In the genomic region with DNA sequence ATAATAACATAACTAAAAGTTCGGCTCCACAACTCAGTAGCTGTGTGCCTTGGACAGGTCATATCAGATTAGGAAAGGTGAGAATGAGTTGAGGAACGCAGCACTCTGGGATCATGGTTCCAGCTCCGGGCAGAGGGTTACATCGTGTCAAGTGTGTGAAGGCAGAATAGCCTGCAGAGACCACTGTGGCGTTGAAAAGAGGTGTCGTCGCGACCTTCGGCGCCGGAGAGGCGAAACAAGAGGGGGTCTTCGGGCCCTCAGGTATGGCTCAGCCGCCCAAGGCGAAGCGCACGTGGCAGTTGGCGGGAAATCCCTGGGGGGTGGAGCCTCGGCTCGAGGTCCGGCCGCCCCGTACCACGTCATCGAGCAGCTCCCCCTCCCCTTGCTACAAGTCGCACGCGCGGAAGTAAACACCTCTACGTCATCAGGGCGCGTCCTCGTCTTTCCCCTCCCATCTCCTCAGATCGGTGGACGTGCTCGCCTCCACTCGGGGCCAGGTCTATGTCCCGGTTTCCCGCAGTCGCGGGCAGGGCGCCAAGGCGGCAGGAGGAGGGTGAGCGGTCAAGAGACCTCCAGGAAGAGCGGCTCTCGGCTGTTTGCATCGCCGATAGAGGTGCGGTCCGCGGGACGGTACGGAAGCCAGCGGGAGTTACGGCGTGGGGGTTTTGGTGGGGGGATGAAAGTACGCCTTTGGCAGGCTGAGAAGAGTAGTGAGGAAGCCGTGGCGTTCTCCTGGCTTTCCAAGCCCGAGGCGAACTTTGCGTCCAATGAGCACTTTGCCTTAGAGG, we compare ENCODE assay signal across 1 cellular context.
A peak's percentile ranks its signal among the peaks of the same experiment; 100 is the strongest.
TF ChIP-seq lines count a peak whose summit lies in the region.

A gene with protein sequence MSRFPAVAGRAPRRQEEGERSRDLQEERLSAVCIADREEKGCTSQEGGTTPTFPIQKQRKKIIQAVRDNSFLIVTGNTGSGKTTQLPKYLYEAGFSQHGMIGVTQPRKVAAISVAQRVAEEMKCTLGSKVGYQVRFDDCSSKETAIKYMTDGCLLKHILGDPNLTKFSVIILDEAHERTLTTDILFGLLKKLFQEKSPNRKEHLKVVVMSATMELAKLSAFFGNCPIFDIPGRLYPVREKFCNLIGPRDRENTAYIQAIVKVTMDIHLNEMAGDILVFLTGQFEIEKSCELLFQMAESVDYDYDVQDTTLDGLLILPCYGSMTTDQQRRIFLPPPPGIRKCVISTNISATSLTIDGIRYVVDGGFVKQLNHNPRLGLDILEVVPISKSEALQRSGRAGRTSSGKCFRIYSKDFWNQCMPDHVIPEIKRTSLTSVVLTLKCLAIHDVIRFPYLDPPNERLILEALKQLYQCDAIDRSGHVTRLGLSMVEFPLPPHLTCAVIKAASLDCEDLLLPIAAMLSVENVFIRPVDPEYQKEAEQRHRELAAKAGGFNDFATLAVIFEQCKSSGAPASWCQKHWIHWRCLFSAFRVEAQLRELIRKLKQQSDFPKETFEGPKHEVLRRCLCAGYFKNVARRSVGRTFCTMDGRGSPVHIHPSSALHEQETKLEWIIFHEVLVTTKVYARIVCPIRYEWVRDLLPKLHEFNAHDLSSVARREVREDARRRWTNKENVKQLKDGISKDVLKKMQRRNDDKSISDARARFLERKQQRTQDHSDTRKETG (plus strand): TSS at position 440 of the 788 bp plus-strand sequence. CDS start 62 bp downstream, at position 502.

TF ChIP-seq in SK-N-SH treated with all-trans-retinoic acid at 6 μM for 48 hours, 23 proteins besides CTCF, POLR2A, EP300 and RAD21 (continued from another document):
- 0 out of 2 replicates have a peak, but pooled peaks have one; percentile 75 for TF ChIP-seq POU6F1 (CRISPR knock-in tag; IDR thresholded peaks at IDR 0.05; ENCODE audit: borderline replicate concordance, low read depth)
- TF ChIP-seq ZNF70 (CRISPR knock-in tag; IDR thresholded peaks at IDR 0.05) = peak; percentile 54; the same call in 1 of the 2 replicates
- peak; percentile 83 for TF ChIP-seq ZFP3 (CRISPR knock-in tag; IDR thresholded peaks at IDR 0.05)
- TF ChIP-seq, protein P1, sequence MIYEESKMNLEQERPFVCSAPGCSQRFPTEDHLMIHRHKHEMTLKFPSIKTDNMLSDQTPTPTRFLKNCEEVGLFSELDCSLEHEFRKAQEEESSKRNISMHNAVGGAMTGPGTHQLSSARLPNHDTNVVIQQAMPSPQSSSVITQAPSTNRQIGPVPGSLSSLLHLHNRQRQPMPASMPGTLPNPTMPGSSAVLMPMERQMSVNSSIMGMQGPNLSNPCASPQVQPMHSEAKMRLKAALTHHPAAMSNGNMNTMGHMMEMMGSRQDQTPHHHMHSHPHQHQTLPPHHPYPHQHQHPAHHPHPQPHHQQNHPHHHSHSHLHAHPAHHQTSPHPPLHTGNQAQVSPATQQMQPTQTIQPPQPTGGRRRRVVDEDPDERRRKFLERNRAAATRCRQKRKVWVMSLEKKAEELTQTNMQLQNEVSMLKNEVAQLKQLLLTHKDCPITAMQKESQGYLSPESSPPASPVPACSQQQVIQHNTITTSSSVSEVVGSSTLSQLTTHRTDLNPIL (CRISPR knock-in tag; IDR thresholded peaks at IDR 0.05; ENCODE audit: low read depth) = 0 out of 2 replicates have a peak, but pooled peaks have one; percentile 55
- no peak for TF ChIP-seq TCF4 (CRISPR knock-in tag; IDR thresholded peaks at IDR 0.05; ENCODE audit: borderline replicate concordance)
- TF ChIP-seq CSDC2 (CRISPR knock-in tag; IDR thresholded peaks at IDR 0.05) = peak; percentile 96
